29 cellular contexts compared by ENCODE assay signal in genomic region chr9:94188246-94188645, GRCh38.
"Had no signal": no experiment of that assay in that cellular context is flagged by ENCODE, and none has a peak within 500 bp of the region (broad histone marks: within the 10 kb centered on the region; RNA-seq: fewer than 3 reads in every experiment).

No MANE protein-coding gene starts in this region.

- DNase-seq: stimulated activated CD4-positive, alpha-beta T cell treated with anti-CD3 and anti-CD28 coated beads, Interleukin-2, amount 100 ng/mL, for 48 hours; stimulated activated CD4-positive, alpha-beta T cell treated with anti-CD3 and anti-CD28 coated beads, Interleukin-4, amount 100 ng/mL, for 1 hour; stimulated activated CD4-positive, alpha-beta T cell treated with anti-CD3 and anti-CD28 coated beads, Interleukin-4, amount 100 ng/mL, for 24 hours; stimulated activated CD4-positive, alpha-beta T cell treated with anti-CD3 and anti-CD28 coated beads, Interleukin-4, amount 100 ng/mL, for 4 hours; stimulated activated CD8-positive, alpha-beta memory T cell treated with anti-CD3 and anti-CD28 coated beads, Interleukin-4, amount 100 ng/mL, for 48 hours; stimulated activated naive B cell treated with anti-CD40 and anti-IgM and Interleukin-4, amounts not matched to agents 10 μg/mL and 1 μg/mL and 100 μg/mL, for 72 hours; stimulated activated naive CD4-positive, alpha-beta T cell; stimulated activated naive CD4-positive, alpha-beta T cell treated with Interleukin-2 at 50 U/mL for 16 hours; stimulated activated naive CD8-positive, alpha-beta T cell treated with anti-CD3 and anti-CD28 coated beads, Interleukin-15, amount 100 ng/mL, for 72 hours; stimulated activated naive CD8-positive, alpha-beta T cell treated with anti-CD3 and anti-CD28 coated beads, Interleukin-15, Interleukin-2, amounts not matched to agents 100 U/mL and 50 U/mL, for 24 hours; stomach; substantia nigra; testis; thyroid gland; tibial artery; transverse colon; trophoblast cell; upper lobe of left lung; upper lobe of right lung; uterus had no signal

- H3K9me3 ChIP-seq: testis, thyroid gland, upper lobe of right lung, uterus had no signal

- H3K4me3 ChIP-seq: stomach, suprapubic skin, testis, thoracic aorta, thyroid gland, tibial artery, tibial nerve, transverse colon, upper lobe of left lung, upper lobe of right lung, uterus, vagina had no signal

- FAIRE-seq: urothelium cell line had no signal

- H3K27me3 Mint-ChIP-seq: stimulated activated memory B cell treated with anti-CD40 and anti-IgM and Interleukin-4, amounts not matched to agents 10 μg/mL and 1 μg/mL and 100 μg/mL, for 72 hours; stimulated activated naive B cell treated with anti-CD40 and anti-IgM and Interleukin-4, amounts not matched to agents 10 μg/mL and 1 μg/mL and 100 μg/mL, for 72 hours; stimulated activated naive CD8-positive, alpha-beta T cell treated with anti-CD3 and anti-CD28 coated beads, Interleukin-15, amount 100 ng/mL, for 72 hours; stimulated activated naive CD8-positive, alpha-beta T cell treated with anti-CD3 and anti-CD28 coated beads, Interleukin-15, Interleukin-2, amounts not matched to agents 100 ng/mL and 50 ng/mL, for 24 hours; type B pancreatic cell had no signal

- H3K4me3 Mint-ChIP-seq: stimulated activated effector memory CD8-positive, alpha-beta T cell treated with anti-CD3 and anti-CD28 coated beads, Interleukin-12 subunit alpha, Interleukin-12 subunit beta, amount 100 ng/mL, for 72 hours; stimulated activated memory B cell treated with anti-CD40 and anti-IgM and Interleukin-4, amounts not matched to agents 10 μg/mL and 1 μg/mL and 100 μg/mL, for 72 hours; stimulated activated naive B cell treated with anti-CD40 and anti-IgM and Interleukin-4, amounts not matched to agents 10 μg/mL and 1 μg/mL and 100 μg/mL, for 72 hours; stimulated activated naive CD8-positive, alpha-beta T cell treated with anti-CD3 and anti-CD28 coated beads, Interleukin-15, amount 100 ng/mL, for 72 hours; stimulated activated naive CD8-positive, alpha-beta T cell treated with anti-CD3 and anti-CD28 coated beads, Interleukin-15, Interleukin-2, amounts not matched to agents 100 ng/mL and 50 ng/mL, for 24 hours; type B pancreatic cell had no signal

- H3K27me3 ChIP-seq: stomach, suprapubic skin, testis, thyroid gland, tibial artery, tibial nerve, transverse colon, upper lobe of left lung, upper lobe of right lung, uterus, vagina had no signal

- H3K36me3 ChIP-seq: uterus, vagina had no signal

- H3K27ac Mint-ChIP-seq: stimulated activated effector memory CD8-positive, alpha-beta T cell treated with anti-CD3 and anti-CD28 coated beads, Interleukin-12 subunit alpha, Interleukin-12 subunit beta, amount 100 ng/mL, for 72 hours; stimulated activated memory B cell treated with anti-CD40 and anti-IgM and Interleukin-4, amounts not matched to agents 10 μg/mL and 1 μg/mL and 100 μg/mL, for 72 hours; stimulated activated naive B cell treated with anti-CD40 and anti-IgM and Interleukin-4, amounts not matched to agents 10 μg/mL and 1 μg/mL and 100 μg/mL, for 72 hours; stimulated activated naive CD8-positive, alpha-beta T cell treated with anti-CD3 and anti-CD28 coated beads, Interleukin-15, amount 100 ng/mL, for 72 hours; stimulated activated naive CD8-positive, alpha-beta T cell treated with anti-CD3 and anti-CD28 coated beads, Interleukin-15, Interleukin-2, amounts not matched to agents 100 ng/mL and 50 ng/mL, for 24 hours; type B pancreatic cell had no signal

- H3K4me1 ChIP-seq: suprapubic skin, testis, thyroid gland, transverse colon, upper lobe of left lung, upper lobe of right lung, uterus, vagina had no signal

- H3K27ac ChIP-seq: stomach, suprapubic skin, testis, thoracic aorta, thyroid gland, tibial artery, tibial nerve, transverse colon, upper lobe of left lung, upper lobe of right lung, uterus, vagina had no signal

- ATAC-seq: stimulated activated effector memory CD8-positive, alpha-beta T cell treated with anti-CD3 and anti-CD28 coated beads, Interleukin-12 subunit alpha, Interleukin-12 subunit beta, amount 100 ng/mL, for 72 hours; stimulated activated memory B cell treated with anti-CD40 and anti-IgM and Interleukin-4, amounts not matched to agents 10 μg/mL and 1 μg/mL and 100 μg/mL, for 72 hours; stimulated activated naive B cell treated with anti-CD40 and anti-IgM and Interleukin-4, amounts not matched to agents 10 μg/mL and 1 μg/mL and 100 μg/mL, for 72 hours; stimulated activated naive CD8-positive, alpha-beta T cell treated with anti-CD3 and anti-CD28 coated beads, Interleukin-15, amount 100 ng/mL, for 72 hours; stimulated activated naive CD8-positive, alpha-beta T cell treated with anti-CD3 and anti-CD28 coated beads, Interleukin-15, Interleukin-2, amounts not matched to agents 100 U/mL and 50 U/mL, for 24 hours; upper lobe of right lung had no signal
